ENCODE assay signal across 8 cellular contexts in the genomic region with DNA sequence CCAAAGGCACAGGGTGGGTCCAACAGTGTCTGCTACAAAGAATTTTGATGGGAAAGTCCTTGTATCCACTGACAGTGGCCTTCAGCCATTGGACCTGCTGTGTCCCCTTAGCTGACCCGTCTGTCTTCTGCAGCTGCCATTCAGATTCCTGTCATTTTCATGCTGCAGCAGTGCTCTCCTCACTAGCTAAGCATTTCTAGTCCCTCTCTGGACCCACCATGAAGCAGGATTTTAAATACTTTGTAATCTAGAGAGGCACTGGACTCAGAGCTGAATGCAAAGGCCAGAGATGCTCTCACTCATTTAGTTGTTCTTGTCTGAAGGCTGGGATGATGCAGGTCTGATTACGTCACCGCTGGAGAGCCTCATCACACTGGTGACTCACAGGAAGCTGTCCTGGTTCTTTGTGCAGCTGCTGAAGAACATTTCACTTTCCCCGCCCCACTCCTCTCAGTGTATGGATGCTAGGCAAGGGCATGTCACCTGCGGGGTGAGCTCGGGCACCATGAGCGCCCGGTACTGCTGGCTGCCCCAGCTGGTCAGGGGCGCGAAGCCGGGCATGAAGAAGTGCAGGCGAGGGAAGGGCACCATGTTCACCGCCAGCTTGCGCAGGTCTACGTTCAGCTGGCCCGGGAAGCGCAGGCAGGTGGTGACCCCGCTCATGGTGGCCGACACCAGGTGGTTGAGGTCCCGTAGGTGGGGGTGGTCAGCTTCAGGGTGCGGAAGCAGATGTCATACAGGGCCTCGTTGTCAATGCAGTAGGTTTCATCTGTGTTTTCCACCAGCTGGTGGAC. TPM values are rescaled to one million over a fixed set of nuclear protein-coding genes. Genes with fewer than 3 reads are reported as not detected.
DNase-seq lines count a peak whose midpoint lies in the region; TF ChIP-seq lines count a peak whose summit lies in the region.

No MANE protein-coding gene starts in this region.

- H3K36me3 ChIP-seq in thyroid gland, result no peaks in the 10 kb centered on the region

- intact Hi-C loops in thyroid gland (cut with DNase I), result no loop called here

- no peak overlapping the region for H3K27ac Mint-ChIP-seq in T-helper 2 cell treated with Interferon-gamma antibody and Interleukin-4, amounts not matched to agents 5 μg/mL and 100 μg/mL, for 36 hours

- H3K27ac ChIP-seq in thyroid gland, result no peak overlapping the region

- peaks cover 2% of the 10 kb centered on the region for H3K4me1 Mint-ChIP-seq in T-helper 2 cell treated with Interferon-gamma antibody and Interleukin-4, amounts not matched to agents 5 μg/mL and 100 μg/mL, for 36 hours (ENCODE audit: low read depth)

- H3K4me1 ChIP-seq in thyroid gland, result peaks cover 20 to 22% of the 10 kb centered on the region in 2 donors

- H3K36me3 Mint-ChIP-seq in T-helper 2 cell treated with Interferon-gamma antibody and Interleukin-4, amounts not matched to agents 5 μg/mL and 100 μg/mL, for 36 hours (ENCODE audit: low read depth), result no peaks in the 10 kb centered on the region

- H3K9me3 ChIP-seq in thyroid gland, result no peaks in the 10 kb centered on the region

- H3K27me3 Mint-ChIP-seq in T-helper 2 cell treated with Interferon-gamma antibody and Interleukin-4, amounts not matched to agents 5 μg/mL and 100 μg/mL, for 36 hours (ENCODE audit: low read depth), result peaks cover 6% of the 10 kb centered on the region

- TF ChIP-seq POLR2A in thyroid gland (IDR thresholded peaks at IDR 0.05), result no peak

- no peaks in the 10 kb centered on the region for H3K9me3 Mint-ChIP-seq in T-helper 2 cell treated with Interferon-gamma antibody and Interleukin-4, amounts not matched to agents 5 μg/mL and 100 μg/mL, for 36 hours

- H3K4me3 ChIP-seq in thyroid gland (replicated peaks in 1 of 3), result no peak overlapping the region

- 81 to 90% methylated on average over 6 to 13 of the region's 22 CpGs for WGBS in thyroid gland, 2 donors

- DNase-seq in stimulated activated CD4-positive, alpha-beta T cell treated with anti-CD3 and anti-CD28 coated beads, Interleukin-12 subunit alpha, Interleukin-12 subunit beta, amount 100 ng/mL, for 4 hours, result peak; percentile 17
- no peak for DNase-seq in stimulated activated CD4-positive, alpha-beta T cell treated with anti-CD3 and anti-CD28 coated beads, Interleukin-2, amount 100 ng/mL, for 48 hours
- peak; percentile 37 for DNase-seq in T-helper 2 cell treated with Interferon-gamma antibody and Interleukin-4, amounts not matched to agents 5 μg/mL and 100 μg/mL, for 36 hours (ENCODE audit: low spot score)
- DNase-seq in fibroblast of peridontal ligament (ENCODE audit: extremely low read depth), result peak; percentile 84
- peak; percentile 63 for DNase-seq in stimulated activated CD8-positive, alpha-beta memory T cell treated with anti-CD3 and anti-CD28 coated beads, Interleukin-4, amount 100 ng/mL, for 48 hours
- no peak for DNase-seq in GM19240 (ENCODE audit: insufficient read length, low spot score)
- no peak for DNase-seq in NCI-H2081 (lab: John Stamatoyannopoulos, UW)
- no peak for DNase-seq in thyroid gland

- no peak overlapping the region for H3K4me3 Mint-ChIP-seq in T-helper 2 cell treated with Interferon-gamma antibody and Interleukin-4, amounts not matched to agents 5 μg/mL and 100 μg/mL, for 36 hours

- TF ChIP-seq CTCF in thyroid gland (IDR thresholded peaks at IDR 0.05), result no peak

- no peaks in the 10 kb centered on the region for H3K27me3 ChIP-seq in thyroid gland

RNA-seq across cellular contexts. Expression of a gene that starts 19.4 kb away (rescaled TPM):
- total RNA-seq in thyroid gland, result 10 to 100 TPM; 16.3 to 72.5 (median 34.5) TPM

RNA-seq across cellular contexts. Expression of a gene that starts 50.7 kb away (rescaled TPM):
- total RNA-seq in thyroid gland, result 1 to 10 TPM in 3 of 4 donors, not detected in 1; 1.1 to 6.1 (median 3.5) TPM

RNA-seq across cellular contexts. Expression of a gene that starts 58.2 kb away (rescaled TPM):
- 10 to 100 TPM in 2 of 4 donors, 1 to 10 TPM in 2; 8.6 to 17.5 (median 11.9) TPM for total RNA-seq in thyroid gland

Comparison
In these comparisons a context has a peak if more than half of its experiments do, and no peak if none do; other contexts are left out.
1. DNase-seq: peak in stimulated activated CD4-positive, alpha-beta T cell treated with anti-CD3 and anti-CD28 coated beads, Interleukin-12 subunit alpha, Interleukin-12 subunit beta, amount 100 ng/mL, for 4 hours (single experiment), T-helper 2 cell treated with Interferon-gamma antibody and Interleukin-4, amounts not matched to agents 5 μg/mL and 100 μg/mL, for 36 hours (single experiment), fibroblast of peridontal ligament (single experiment) and stimulated activated CD8-positive, alpha-beta memory T cell treated with anti-CD3 and anti-CD28 coated beads, Interleukin-4, amount 100 ng/mL, for 48 hours (single experiment); none in stimulated activated CD4-positive, alpha-beta T cell treated with anti-CD3 and anti-CD28 coated beads, Interleukin-2, amount 100 ng/mL, for 48 hours (0 of 2), GM19240 (single experiment), NCI-H2081 (0 of 2) and thyroid gland (0 of 2).